In the genomic region with DNA sequence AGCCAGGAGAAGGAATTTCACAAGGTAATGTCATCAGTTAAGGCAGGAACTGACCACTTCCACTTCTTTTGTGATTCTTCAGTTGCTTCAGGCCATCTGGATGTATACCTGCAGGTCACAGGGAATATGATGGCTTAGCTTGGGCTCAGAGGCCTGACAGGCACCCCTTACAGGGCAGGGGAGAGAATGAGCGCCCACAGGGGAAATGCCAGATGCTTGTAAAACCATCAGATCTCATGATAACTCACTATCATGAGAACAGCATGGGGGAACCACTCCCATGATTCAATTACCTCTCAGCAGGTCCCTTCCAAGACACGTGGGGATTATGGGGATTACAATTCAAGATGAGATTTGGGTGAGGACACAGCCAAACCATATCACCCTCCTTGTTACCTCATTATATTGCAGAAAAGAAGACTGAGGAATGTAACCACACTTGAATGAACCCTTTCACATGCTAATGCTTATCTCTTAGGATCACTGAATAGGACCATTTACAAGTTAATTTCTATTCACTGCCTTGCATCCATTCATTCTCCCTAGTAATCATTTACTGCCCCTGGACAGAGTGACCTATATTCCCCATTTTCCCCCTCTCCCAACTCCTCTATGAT, we compare ENCODE assay signal across 3 cellular contexts. TPM values are rescaled to one million over a fixed set of nuclear protein-coding genes. Genes with fewer than 3 reads are reported as not detected.
"Had no signal": no experiment of that assay in that cellular context is flagged by ENCODE, and none has a peak within 500 bp of the region (broad histone marks: within the 10 kb centered on the region; RNA-seq: fewer than 3 reads in every experiment).

No MANE protein-coding gene starts in this region.

RNA-seq across cellular contexts. Expression of gene ZMAT1, which starts 33.2 kb away (rescaled TPM):
- total RNA-seq: GM23248, HT-29, IMR-90 had no signal
